ENCODE assay signal across 22 cellular contexts in genomic region chr13:43304945-43305344, GRCh38.
A peak's percentile ranks its signal among the peaks of the same experiment; 100 is the strongest.
DNase-seq lines count a peak whose midpoint lies in the region; ATAC-seq, FAIRE-seq and TF ChIP-seq lines count a peak whose summit lies in the region.
"Had no signal": no experiment of that assay in that cellular context is flagged by ENCODE, and none has a peak within 500 bp of the region (broad histone marks: within the 10 kb centered on the region; RNA-seq: fewer than 3 reads in every experiment).

No MANE protein-coding gene starts in this region.

- peak; percentile 18 for DNase-seq in GM23338 (ENCODE audit: low spot score)
- DNase-seq in LNCaP clone FGC (ENCODE audit: low read depth), result no peak
- DNase-seq in bronchial epithelial cell (ENCODE audit: low read depth), result no peak
- DNase-seq in neural progenitor cell (ENCODE audit: low spot score), result no peak
- no peak for DNase-seq in stomach
- no peak for DNase-seq in NCI-H146 treated with DMSO at 0.1 percent for 48 hours (lab: John Stamatoyannopoulos, UW; ENCODE audit: unreplicated experiment)
- DNase-seq: activated CD4-positive, alpha-beta T cell treated with anti-CD3 and anti-CD28 coated beads, Interleukin-2, amount 50 U/mL, for 4 hours; amniotic stem cell; effector CD8-positive, alpha-beta T cell; left colon; mucosa of descending colon; MV-4-11; NCI-H2029 treated with DMSO at 0.1 percent for 48 hours; NCI-H510A treated with DMSO at 0.1 percent for 48 hours; Peyer's patch; stimulated activated CD4-positive, alpha-beta T cell treated with anti-CD3 and anti-CD28 coated beads, Interleukin-15, amount 100 ng/mL, for 24 hours; thyroid gland had no signal

- no peaks in the 10 kb centered on the region for H3K36me3 Mint-ChIP-seq in GM23338 (ENCODE audit: low read depth)
- H3K36me3 Mint-ChIP-seq in neural progenitor cell, result no peaks in the 10 kb centered on the region
- H3K36me3 Mint-ChIP-seq: stimulated activated effector memory CD8-positive, alpha-beta T cell treated with anti-CD3 and anti-CD28 coated beads, Interleukin-12 subunit alpha, Interleukin-12 subunit beta, amount 100 ng/mL, for 72 hours had no signal

- TF ChIP-seq POLR2A in stomach (IDR thresholded peaks at IDR 0.05), result no peak

- no peaks in the 10 kb centered on the region for H3K9me3 ChIP-seq in neural progenitor cell (ENCODE audit: low read depth)
- H3K9me3 ChIP-seq in stomach, result no peaks in the 10 kb centered on the region
- H3K9me3 ChIP-seq: BLaER1 treated with 17β-estradiol and CSF1 and Interleukin-3, amounts not matched to agents 10 nM and 100 nM; mucosa of descending colon; neutrophil; Peyer's patch; thyroid gland had no signal

- H3K9me2 ChIP-seq in GM23338 (ENCODE audit: insufficient read depth), result no peaks in the 10 kb centered on the region

- H3F3A ChIP-seq in GM23338 (replicated peaks; ENCODE audit: low read depth) (no peaks in the 10 kb centered on the region), neural progenitor cell (ENCODE audit: low read depth) (no peaks in the 10 kb centered on the region)

- H3K36me3 ChIP-seq in GM23338 (ENCODE audit: insufficient read depth) (no peaks in the 10 kb centered on the region), bronchial epithelial cell (ENCODE audit: control insufficient read depth, insufficient read depth, low read length) (no peaks in the 10 kb centered on the region), neural progenitor cell (no peaks in the 10 kb centered on the region), stomach (no peaks in the 10 kb centered on the region)
- H3K36me3 ChIP-seq: BLaER1 treated with 17β-estradiol and CSF1 and Interleukin-3, amounts not matched to agents 10 nM and 100 nM; neutrophil; Peyer's patch; thyroid gland had no signal

- FAIRE-seq in bronchial epithelial cell (lab: Jason Lieb, UNC), result no peak

- no peaks in the 10 kb centered on the region; the same call in 1 of the 2 replicates for H3K4me1 ChIP-seq in GM23338 (ENCODE audit: insufficient read depth)
- H3K4me1 ChIP-seq in neural progenitor cell, result no peaks in the 10 kb centered on the region
- H3K4me1 ChIP-seq in stomach, result peaks cover 7 to 27% (median 21%) of the 10 kb centered on the region in 4 donors

- H3K27me3 ChIP-seq in GM23338 (ENCODE audit: insufficient read depth), result no peaks in the 10 kb centered on the region
- H3K27me3 ChIP-seq in bronchial epithelial cell (ENCODE audit: control insufficient read depth, insufficient read depth, low read length), result no peaks in the 10 kb centered on the region
- no peaks in the 10 kb centered on the region for H3K27me3 ChIP-seq in neural progenitor cell
- no peaks in the 10 kb centered on the region for H3K27me3 ChIP-seq in stomach
- H3K27me3 ChIP-seq: BLaER1 treated with 17β-estradiol and CSF1 and Interleukin-3, amounts not matched to agents 10 nM and 100 nM; Peyer's patch; thyroid gland had no signal

- H3K27ac Mint-ChIP-seq in GM23338, result no peak overlapping the region
- no peak overlapping the region for H3K27ac Mint-ChIP-seq in neural progenitor cell
- H3K27ac Mint-ChIP-seq: stimulated activated effector memory CD8-positive, alpha-beta T cell treated with anti-CD3 and anti-CD28 coated beads, Interleukin-12 subunit alpha, Interleukin-12 subunit beta, amount 100 ng/mL, for 72 hours had no signal

- H3K27ac ChIP-seq in GM23338 (ENCODE audit: low read depth) (no peak overlapping the region), neural progenitor cell (no peak overlapping the region), stomach (no peak overlapping the region)
- H3K27ac ChIP-seq: BLaER1 treated with 17β-estradiol and CSF1 and Interleukin-3, amounts not matched to agents 10 nM and 100 nM; neutrophil; Peyer's patch; thyroid gland had no signal

- no peaks in the 10 kb centered on the region for H3K79me2 ChIP-seq in GM23338 (replicated peaks; ENCODE audit: insufficient read depth)
- H3K79me2 ChIP-seq in neural progenitor cell (ENCODE audit: low read depth), result no peaks in the 10 kb centered on the region

- no peaks in the 10 kb centered on the region for H3K9me3 Mint-ChIP-seq in GM23338
- no peaks in the 10 kb centered on the region for H3K9me3 Mint-ChIP-seq in neural progenitor cell
- H3K9me3 Mint-ChIP-seq: central memory CD8-positive, alpha-beta T cell; stimulated activated effector memory CD8-positive, alpha-beta T cell treated with anti-CD3 and anti-CD28 coated beads, Interleukin-12 subunit alpha, Interleukin-12 subunit beta, amount 100 ng/mL, for 72 hours had no signal

- ATAC-seq in GM23338 (peak; percentile 18), HG03354 (IDR thresholded peaks at IDR 0.05; ENCODE audit: poor library complexity, severe bottlenecking, unreplicated experiment) (no peak)
- ATAC-seq: left colon, mucosa of descending colon had no signal

- intact Hi-C loops in stomach (cut with DNase I; ENCODE audit: low total_unique reads), result no loop called here

- H3K4me3 ChIP-seq in GM23338 (no peak overlapping the region), LNCaP clone FGC (ENCODE audit: low read depth, low read length) (no peak overlapping the region), bronchial epithelial cell (ENCODE audit: low read depth, low read length) (no peak overlapping the region), neural progenitor cell (no peak overlapping the region), stomach (no peak overlapping the region)
- H3K4me3 ChIP-seq: BLaER1 treated with 17β-estradiol and CSF1 and Interleukin-3, amounts not matched to agents 10 nM and 100 nM; mucosa of descending colon; Peyer's patch; thyroid gland had no signal

- H2AFZ ChIP-seq in GM23338 (no peak overlapping the region), neural progenitor cell (replicated peaks) (no peak overlapping the region)

- H3K4me1 Mint-ChIP-seq in GM23338 (peaks cover 15% of the 10 kb centered on the region), neural progenitor cell (peaks cover 24% of the 10 kb centered on the region)
- H3K4me1 Mint-ChIP-seq: central memory CD8-positive, alpha-beta T cell; stimulated activated effector memory CD8-positive, alpha-beta T cell treated with anti-CD3 and anti-CD28 coated beads, Interleukin-12 subunit alpha, Interleukin-12 subunit beta, amount 100 ng/mL, for 72 hours had no signal

- H3K4me2 ChIP-seq in GM23338 (no peak overlapping the region), neural progenitor cell (no peak overlapping the region)
- H3K4me2 ChIP-seq: BLaER1 treated with 17β-estradiol and CSF1 and Interleukin-3, amounts not matched to agents 10 nM and 100 nM had no signal

- peaks cover 4% of the 10 kb centered on the region for H3K27me3 Mint-ChIP-seq in GM23338 (ENCODE audit: insufficient read depth, low read depth, poor library complexity)
- peaks cover 2% of the 10 kb centered on the region for H3K27me3 Mint-ChIP-seq in neural progenitor cell (ENCODE audit: insufficient read depth, low read depth)

- TF ChIP-seq CTCF in GM23338 (conservative IDR thresholded peaks at IDR 0.05; ENCODE audit: low read depth in 2 of 2) (peak; percentile 27 to 56; a peak in 2 of 4 replicates), LNCaP clone FGC (IDR thresholded peaks at IDR 0.05; ENCODE audit: control insufficient read depth, extremely low read depth, insufficient read depth) (peak; percentile 21; the same call in 1 of the 2 replicates), bronchial epithelial cell (IDR thresholded peaks at IDR 0.05; ENCODE audit: insufficient read depth, low read length, severe bottlenecking) (peak; percentile 5), neural progenitor cell (IDR thresholded peaks at IDR 0.05) (peak; percentile 16), stomach (IDR thresholded peaks at IDR 0.05) (no peak)

- no peaks in the 10 kb centered on the region for H4K20me1 ChIP-seq in GM23338 (replicated peaks; ENCODE audit: insufficient read depth)
- no peaks in the 10 kb centered on the region for H4K20me1 ChIP-seq in neural progenitor cell (ENCODE audit: low read depth)
- H4K20me1 ChIP-seq: BLaER1 treated with 17β-estradiol and CSF1 and Interleukin-3, amounts not matched to agents 10 nM and 100 nM had no signal

- H3K4me3 Mint-ChIP-seq in GM23338 (no peak overlapping the region), neural progenitor cell (no peak overlapping the region)
- H3K4me3 Mint-ChIP-seq: central memory CD8-positive, alpha-beta T cell; stimulated activated effector memory CD8-positive, alpha-beta T cell treated with anti-CD3 and anti-CD28 coated beads, Interleukin-12 subunit alpha, Interleukin-12 subunit beta, amount 100 ng/mL, for 72 hours had no signal

- WGBS in stomach, 5 donors, result 47 to 50% (median 50%) methylated on average over 2 of the region's 2 CpGs

- TF ChIP-seq EP300 in stomach (IDR thresholded peaks at IDR 0.05), result no peak

- H3K9ac ChIP-seq in neural progenitor cell, result no peak overlapping the region
- H3K9ac ChIP-seq: BLaER1 treated with 17β-estradiol and CSF1 and Interleukin-3, amounts not matched to agents 10 nM and 100 nM had no signal

TF ChIP-seq in GM23338, 12 proteins besides CTCF, POLR2A, EP300 and RAD21 (continues in another document):
- no peak for TF ChIP-seq ZNF114 (CRISPR knock-in tag; IDR thresholded peaks at IDR 0.05)

Comparison
In these comparisons a context has a peak if more than half of its experiments do, and no peak if none do; other contexts are left out.
1. CTCF ChIP-seq: peak in GM23338 (2 of 2), LNCaP clone FGC (single experiment), bronchial epithelial cell (single experiment) and neural progenitor cell (single experiment); none in stomach (0 of 7).